Comparison of ENCODE assay signal across 8 cellular contexts in genomic region chr1:6259491-6260362, GRCh38. TPM values are rescaled to one million over a fixed set of nuclear protein-coding genes. Genes with fewer than 3 reads are reported as not detected.
DNase-seq lines count a peak whose midpoint lies in the region; ATAC-seq lines count a peak whose summit lies in the region.

No MANE protein-coding gene starts in this region.

- H3K27me3 Mint-ChIP-seq in activated CD4-positive, alpha-beta memory T cell treated with anti-CD3 and anti-CD28 coated beads for 36 hours: peaks cover 17% of the 10 kb centered on the region
- H3K27me3 Mint-ChIP-seq in memory B cell: peaks cover 10% of the 10 kb centered on the region

- intact Hi-C loops in activated CD4-positive, alpha-beta memory T cell treated with anti-CD3 and anti-CD28 coated beads for 36 hours (cut with micrococcal nuclease): no loop called here

- H3K36me3 ChIP-seq in HAP-1 (replicated peaks): no peaks in the 10 kb centered on the region; the same call in 1 of the 2 replicates

- peaks cover 6% of the 10 kb centered on the region for H3K4me1 Mint-ChIP-seq in activated CD4-positive, alpha-beta memory T cell treated with anti-CD3 and anti-CD28 coated beads for 36 hours (ENCODE audit: low read depth)
- peaks cover 2% of the 10 kb centered on the region for H3K4me1 Mint-ChIP-seq in memory B cell

- ATAC-seq in memory B cell (ENCODE audit: low read depth) (peak; percentile 84), GM21576 (IDR thresholded peaks at IDR 0.05; ENCODE audit: unreplicated experiment) (no peak)

- H3K4me3 ChIP-seq in HAP-1: peak overlapping the region; percentile 53

- H3K27ac Mint-ChIP-seq in activated CD4-positive, alpha-beta memory T cell treated with anti-CD3 and anti-CD28 coated beads for 36 hours: no peak overlapping the region
- no peak overlapping the region for H3K27ac Mint-ChIP-seq in memory B cell

- CTCF ChIA-PET in activated CD4-positive, alpha-beta memory T cell treated with anti-CD3 and anti-CD28 coated beads for 36 hours (lab: Charles Lee): interaction anchor here (0.7 to 5.0 kb wide), 4 partner anchors 9 to 24 kb away, joined by 3 to 27 read pairs (median 3); partner anchors contain the start of gene ICMT

- DNase-seq in CMK (ENCODE audit: low read depth) (peak; percentile 80), HAP-1 (ENCODE audit: low spot score in 2 of 2) (peak; percentile 78 to 90), NCI-H526 (lab: John Stamatoyannopoulos, UW) (peak; percentile 45 to 87), ecto neural progenitor cell (ENCODE audit: low spot score) (peak; percentile 87), memory B cell (ENCODE audit: low spot score in 2 of 2) (peak; percentile 58 to 65)
- peak; percentile 79 for DNase-seq in activated CD4-positive, alpha-beta memory T cell treated with anti-CD3 and anti-CD28 coated beads for 36 hours
- peak; percentile 47 for DNase-seq in stimulated activated CD8-positive, alpha-beta memory T cell treated with anti-CD3 and anti-CD28 coated beads, Interleukin-15, amount 100 ng/mL, for 24 hours (ENCODE audit: low read depth)

- peaks cover 4% of the 10 kb centered on the region for H3K4me1 ChIP-seq in HAP-1

- in situ Hi-C loops in HAP-1 (cut with MboI; ENCODE audit: low sequenced_read_pairs): loop anchor here (10.0 kb wide), 2 partner anchors 145 to 215 kb away; no protein-coding TSS in a partner anchor

- H3K4me3 Mint-ChIP-seq in activated CD4-positive, alpha-beta memory T cell treated with anti-CD3 and anti-CD28 coated beads for 36 hours: peak overlapping the region; percentile 12
- peak overlapping the region; percentile 64 for H3K4me3 Mint-ChIP-seq in memory B cell

- no peaks in the 10 kb centered on the region for H3K9me3 Mint-ChIP-seq in activated CD4-positive, alpha-beta memory T cell treated with anti-CD3 and anti-CD28 coated beads for 36 hours
- H3K9me3 Mint-ChIP-seq in memory B cell: no peaks in the 10 kb centered on the region

- H3K36me3 Mint-ChIP-seq in activated CD4-positive, alpha-beta memory T cell treated with anti-CD3 and anti-CD28 coated beads for 36 hours: no peaks in the 10 kb centered on the region
- H3K36me3 Mint-ChIP-seq in memory B cell: no peaks in the 10 kb centered on the region

- H3K27me3 ChIP-seq in HAP-1 (ENCODE audit: low read depth): no peaks in the 10 kb centered on the region

- POLR2A ChIA-PET in activated CD4-positive, alpha-beta memory T cell treated with anti-CD3 and anti-CD28 coated beads for 36 hours (lab: Charles Lee): no interaction called here

- H3K9me3 ChIP-seq in HAP-1: no peaks in the 10 kb centered on the region

RNA-seq across cellular contexts. Expression of gene GPR153, which starts 1.2 kb away (rescaled TPM):
- total RNA-seq in activated CD4-positive, alpha-beta memory T cell treated with anti-CD3 and anti-CD28 coated beads for 36 hours: under 1 TPM; 0.17 to 0.26 TPM

RNA-seq across cellular contexts. Expression of gene HES3, which starts 15.7 kb away (rescaled TPM):
- total RNA-seq in activated CD4-positive, alpha-beta memory T cell treated with anti-CD3 and anti-CD28 coated beads for 36 hours: not detected

RNA-seq across cellular contexts. Expression of gene ICMT, which starts 24.0 kb away (rescaled TPM):
- 10 to 100 TPM; 47.6 to 51.4 TPM for total RNA-seq in activated CD4-positive, alpha-beta memory T cell treated with anti-CD3 and anti-CD28 coated beads for 36 hours

RNA-seq across cellular contexts. Expression of gene RNF207, which starts 53.8 kb away (rescaled TPM):
- total RNA-seq in activated CD4-positive, alpha-beta memory T cell treated with anti-CD3 and anti-CD28 coated beads for 36 hours: 10 to 100 TPM; 14.7 to 18.4 TPM
